Comparison of ENCODE assay signal across 29 cellular contexts in the genomic region with DNA sequence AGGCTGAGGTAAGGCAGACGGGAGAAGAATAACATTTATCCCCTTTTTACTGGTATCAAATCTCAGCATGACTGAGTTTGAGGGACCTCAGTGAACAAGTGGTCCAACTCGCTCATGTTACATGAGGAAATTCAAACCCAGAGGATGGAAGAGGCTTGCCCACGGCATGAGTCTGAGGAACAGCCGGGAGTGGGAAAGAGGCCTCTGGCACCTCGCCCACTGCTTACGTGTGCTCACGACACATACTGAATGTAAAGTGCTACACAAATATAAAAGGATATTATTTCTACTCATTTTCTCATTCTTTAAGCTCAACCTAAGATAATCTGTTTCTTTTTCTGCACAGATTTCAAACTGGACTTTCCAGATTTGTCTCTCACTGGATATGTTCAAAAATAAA. TPM values are rescaled to one million over a fixed set of nuclear protein-coding genes. Genes with fewer than 3 reads are reported as not detected.
DNase-seq lines count a peak whose midpoint lies in the region; ATAC-seq and TF ChIP-seq lines count a peak whose summit lies in the region.
"Had no signal": no experiment of that assay in that cellular context is flagged by ENCODE, and none has a peak within 500 bp of the region (broad histone marks: within the 10 kb centered on the region; RNA-seq: fewer than 3 reads in every experiment).

No MANE protein-coding gene starts in this region.

- H3K27ac Mint-ChIP-seq in stimulated activated memory B cell treated with anti-CD40 and anti-IgM and Interleukin-4, amounts not matched to agents 10 μg/mL and 1 μg/mL and 100 μg/mL, for 72 hours: peak overlapping the region; percentile 70
- H3K27ac Mint-ChIP-seq: activated naive CD8-positive, alpha-beta T cell treated with anti-CD3 and anti-CD28 coated beads, Interleukin-2, amount 10 ng/mL, durations not matched to agents 7 days and 5 days; CD8-positive, alpha-beta T cell; dendritic cell treated with granulocyte-macrophage colony-stimulating factor and Interleukin-4, amounts not matched to agents 40 ng/mL and 50 ng/mL, for 4 days; neural progenitor cell; stimulated activated effector memory CD8-positive, alpha-beta T cell treated with anti-CD3 and anti-CD28 coated beads, Interleukin-12 subunit alpha, Interleukin-12 subunit beta, amount 100 ng/mL, for 72 hours; T-helper 2 cell treated with Interferon-gamma antibody and Interleukin-4, amounts not matched to agents 5 μg/mL and 100 μg/mL, for 36 hours had no signal

- TF ChIP-seq CTCF in fibroblast of the aortic adventitia (IDR thresholded peaks at IDR 0.05; ENCODE audit: insufficient read depth, low read length): no peak

- no peak overlapping the region for H3K4me3 Mint-ChIP-seq in stimulated activated memory B cell treated with anti-CD40 and anti-IgM and Interleukin-4, amounts not matched to agents 10 μg/mL and 1 μg/mL and 100 μg/mL, for 72 hours
- H3K4me3 Mint-ChIP-seq: activated naive CD8-positive, alpha-beta T cell treated with anti-CD3 and anti-CD28 coated beads, Interleukin-2, amount 10 ng/mL, durations not matched to agents 7 days and 5 days; CD8-positive, alpha-beta T cell; dendritic cell treated with granulocyte-macrophage colony-stimulating factor and Interleukin-4, amounts not matched to agents 40 ng/mL and 50 ng/mL, for 4 days; neural progenitor cell; stimulated activated effector memory CD8-positive, alpha-beta T cell treated with anti-CD3 and anti-CD28 coated beads, Interleukin-12 subunit alpha, Interleukin-12 subunit beta, amount 100 ng/mL, for 72 hours; T-helper 2 cell treated with Interferon-gamma antibody and Interleukin-4, amounts not matched to agents 5 μg/mL and 100 μg/mL, for 36 hours had no signal

- no peaks in the 10 kb centered on the region for H3K27me3 Mint-ChIP-seq in stimulated activated memory B cell treated with anti-CD40 and anti-IgM and Interleukin-4, amounts not matched to agents 10 μg/mL and 1 μg/mL and 100 μg/mL, for 72 hours
- H3K27me3 Mint-ChIP-seq: activated naive CD8-positive, alpha-beta T cell treated with anti-CD3 and anti-CD28 coated beads, Interleukin-2, amount 10 ng/mL, durations not matched to agents 7 days and 5 days; dendritic cell treated with granulocyte-macrophage colony-stimulating factor and Interleukin-4, amounts not matched to agents 40 ng/mL and 50 ng/mL, for 4 days had no signal

- peaks cover 85% of the 10 kb centered on the region for H3K4me1 Mint-ChIP-seq in stimulated activated memory B cell treated with anti-CD40 and anti-IgM and Interleukin-4, amounts not matched to agents 10 μg/mL and 1 μg/mL and 100 μg/mL, for 72 hours
- H3K4me1 Mint-ChIP-seq: neural progenitor cell; stimulated activated effector memory CD8-positive, alpha-beta T cell treated with anti-CD3 and anti-CD28 coated beads, Interleukin-12 subunit alpha, Interleukin-12 subunit beta, amount 100 ng/mL, for 72 hours had no signal

- H3K9me3 Mint-ChIP-seq in stimulated activated memory B cell treated with anti-CD40 and anti-IgM and Interleukin-4, amounts not matched to agents 10 μg/mL and 1 μg/mL and 100 μg/mL, for 72 hours: no peaks in the 10 kb centered on the region
- H3K9me3 Mint-ChIP-seq: activated naive CD8-positive, alpha-beta T cell treated with anti-CD3 and anti-CD28 coated beads, Interleukin-2, amount 10 ng/mL, durations not matched to agents 7 days and 5 days; CD8-positive, alpha-beta T cell; dendritic cell treated with granulocyte-macrophage colony-stimulating factor and Interleukin-4, amounts not matched to agents 40 ng/mL and 50 ng/mL, for 4 days; neural progenitor cell; stimulated activated effector memory CD8-positive, alpha-beta T cell treated with anti-CD3 and anti-CD28 coated beads, Interleukin-12 subunit alpha, Interleukin-12 subunit beta, amount 100 ng/mL, for 72 hours; T-helper 2 cell treated with Interferon-gamma antibody and Interleukin-4, amounts not matched to agents 5 μg/mL and 100 μg/mL, for 36 hours had no signal

- H3K36me3 Mint-ChIP-seq in stimulated activated memory B cell treated with anti-CD40 and anti-IgM and Interleukin-4, amounts not matched to agents 10 μg/mL and 1 μg/mL and 100 μg/mL, for 72 hours: peaks cover 73% of the 10 kb centered on the region

- no peak overlapping the region for H3K4me3 ChIP-seq in fibroblast of the aortic adventitia (ENCODE audit: low read depth, low read length)
- H3K4me3 ChIP-seq: gastrocnemius medialis, HAP-1, K562, mucosa of descending colon, neural progenitor cell, thoracic aorta had no signal

- no peak for ATAC-seq in stimulated activated memory B cell treated with anti-CD40 and anti-IgM and Interleukin-4, amounts not matched to agents 10 μg/mL and 1 μg/mL and 100 μg/mL, for 72 hours
- ATAC-seq in HG03280 (IDR thresholded peaks at IDR 0.05; ENCODE audit: unreplicated experiment): no peak
- ATAC-seq in HG03045 (IDR thresholded peaks at IDR 0.05; ENCODE audit: unreplicated experiment): no peak
- ATAC-seq: CD8-positive, alpha-beta T cell; gastrocnemius medialis; K562; mucosa of descending colon; stimulated activated effector memory CD8-positive, alpha-beta T cell treated with anti-CD3 and anti-CD28 coated beads, Interleukin-12 subunit alpha, Interleukin-12 subunit beta, amount 100 ng/mL, for 72 hours had no signal

- DNase-seq in NCI-H2107 (lab: John Stamatoyannopoulos, UW) (peak; percentile 31), NCI-H2107 treated with DMSO at 0.1 percent for 48 hours (lab: John Stamatoyannopoulos, UW; ENCODE audit: unreplicated experiment) (no peak), amniotic stem cell (lab: John Stamatoyannopoulos, UW) (peak; percentile 28), fibroblast of the aortic adventitia (ENCODE audit: low read depth) (peak; percentile 35), LoVo (ENCODE audit: low spot score) (no peak)
- DNase-seq: activated CD4-positive, alpha-beta T cell treated with anti-CD3 and anti-CD28 coated beads, Interleukin-2, amount 50 U/mL, for 48 hours; activated effector memory CD4-positive, alpha-beta T cell treated with Interleukin-2 at 50 U/mL for 16 hours; activated naive CD8-positive, alpha-beta T cell treated with anti-CD3 and anti-CD28 coated beads, Interleukin-2, amount 10 ng/mL, durations not matched to agents 7 days and 5 days; CD8-positive, alpha-beta T cell; DMS153; gastrocnemius medialis; GF-D8; mucosa of descending colon; MV-4-11; NCI-H187; NCI-H510A; RPMI8226; stimulated activated CD4-positive, alpha-beta T cell treated with anti-CD3 and anti-CD28 coated beads, Interleukin-1b, Interleukin-23, amount 100 ng/mL, for 48 hours; WERI-Rb-1 had no signal

RNA-seq across cellular contexts. Expression of a gene that starts 14.7 kb away (rescaled TPM):
- 0.45 TPM in 1 of 2 replicates, not detected in the other for total RNA-seq in fibroblast of the aortic adventitia (ENCODE audit: low replicate concordance)
- total RNA-seq: K562 had no signal

Comparison
In these comparisons a context has a peak if more than half of its experiments do, and no peak if none do; other contexts are left out.
1. DNase-seq: peak in NCI-H2107 (single experiment), amniotic stem cell (single experiment) and fibroblast of the aortic adventitia (single experiment); none in NCI-H2107 treated with DMSO at 0.1 percent for 48 hours (single experiment) and LoVo (single experiment).